Comparison of ENCODE assay signal across 38 cellular contexts in the genomic region with DNA sequence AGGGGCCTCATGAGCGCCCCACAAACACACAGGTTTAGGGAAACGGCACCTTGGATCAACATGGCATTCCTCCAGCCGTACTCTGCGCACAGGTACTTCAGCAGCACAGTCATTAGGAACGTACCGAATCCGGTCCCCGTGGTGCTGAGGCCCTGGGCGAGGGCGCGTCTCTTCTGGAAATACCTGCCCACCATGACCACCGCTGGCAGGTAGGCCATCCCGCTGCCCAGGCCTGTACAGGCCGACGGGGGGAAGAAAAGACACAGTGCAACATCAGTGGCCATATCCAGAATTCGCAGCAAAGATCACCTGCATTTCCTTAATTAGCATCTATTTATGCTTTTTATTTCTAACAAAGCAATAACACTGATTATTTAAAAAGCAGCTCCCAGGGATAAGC. TPM values are rescaled to one million over a fixed set of nuclear protein-coding genes. Genes with fewer than 3 reads are reported as not detected.
"Had no signal": no experiment of that assay in that cellular context is flagged by ENCODE, and none has a peak within 500 bp of the region (broad histone marks: within the 10 kb centered on the region; RNA-seq: fewer than 3 reads in every experiment).

No MANE protein-coding gene starts in this region.

- H3K27me3 Mint-ChIP-seq: activated naive CD4-positive, alpha-beta T cell treated with anti-CD3 and anti-CD28 coated beads, Interleukin-2, amount 50 U/mL, for 24 hours; activated naive CD8-positive, alpha-beta T cell treated with anti-CD3 and anti-CD28 coated beads for 36 hours; activated naive CD8-positive, alpha-beta T cell treated with anti-CD3 and anti-CD28 coated beads, Interleukin-2, amount 10 ng/mL, durations not matched to agents 7 days and 5 days; activated naive CD8-positive, alpha-beta T cell treated with anti-CD3 and anti-CD28 coated beads, Interleukin-2, amount 50 U/mL, for 24 hours; brain had no signal

- H3K9me3 ChIP-seq: adrenal gland, ascending aorta, body of pancreas, breast epithelium had no signal

- H3K4me1 ChIP-seq: adrenal gland, ascending aorta, body of pancreas, breast epithelium had no signal

- ATAC-seq: activated naive CD4-positive, alpha-beta T cell treated with anti-CD3 and anti-CD28 coated beads, Interleukin-2, amount 50 U/mL, for 72 hours; activated naive CD8-positive, alpha-beta T cell treated with anti-CD3 and anti-CD28 coated beads, Interleukin-2, amount 50 U/mL, for 24 hours; activated T-cell treated with anti-CD3 and anti-CD28 coated beads, Interleukin-2, amount 50 U/mL, for 4 hours; activated T-cell treated with anti-CD3 and anti-CD28 coated beads, Interleukin-2, amount 50 U/mL, for 72 hours; activated T-helper 17 cell treated with anti-CD3 and anti-CD28 coated beads, Interleukin-2, amount 50 U/mL, for 72 hours; body of pancreas had no signal

- H3K4me3 ChIP-seq: adrenal gland, ascending aorta, body of pancreas, breast epithelium, cardiac muscle cell had no signal

- H3K9me3 Mint-ChIP-seq: activated naive CD4-positive, alpha-beta T cell treated with anti-CD3 and anti-CD28 coated beads for 36 hours; activated naive CD4-positive, alpha-beta T cell treated with anti-CD3 and anti-CD28 coated beads, Interleukin-2, amount 10 ng/mL, durations not matched to agents 7 days and 5 days; activated naive CD4-positive, alpha-beta T cell treated with anti-CD3 and anti-CD28 coated beads, Interleukin-2, amount 50 U/mL, for 24 hours; activated naive CD4-positive, alpha-beta T cell treated with anti-CD3 and anti-CD28 coated beads, Interleukin-2, amount 50 U/mL, for 72 hours; activated naive CD8-positive, alpha-beta T cell treated with anti-CD3 and anti-CD28 coated beads for 36 hours; activated naive CD8-positive, alpha-beta T cell treated with anti-CD3 and anti-CD28 coated beads, Interleukin-2, amount 50 U/mL, for 24 hours; activated T-cell treated with anti-CD3 and anti-CD28 coated beads, Interleukin-2, amount 50 U/mL, for 24 hours; activated T-cell treated with anti-CD3 and anti-CD28 coated beads, Interleukin-2, amount 50 U/mL, for 4 hours; activated T-cell treated with anti-CD3 and anti-CD28 coated beads, Interleukin-2, amount 50 U/mL, for 72 hours; activated T-helper 1 cell treated with anti-CD3 and anti-CD28 coated beads, Interleukin-12 subunit alpha, Interleukin-12 subunit beta, Interleukin-2, Interleukin-4 antibody, amounts not matched to agents 30 ng/mL and 10 ng/mL and 1 ng/mL, durations not matched to agents 14 hours and 24 hours and 36 hours; activated T-helper 17 cell treated with anti-CD3 and anti-CD28 coated beads, Interleukin-2, amount 50 U/mL, for 72 hours; activated T-helper 2 cell treated with anti-CD3 and anti-CD28 coated beads, Interferon-gamma antibody, Interleukin-2, Interleukin-4, amounts not matched to agents 10 μg/mL and 5 μg/mL and 100 μg/mL, durations not matched to agents 14 hours and 24 hours and 36 hours; central memory CD8-positive, alpha-beta T cell had no signal

- H3K36me3 ChIP-seq: brain microvascular endothelial cell, breast epithelium, cardiac muscle cell had no signal

- DNase-seq: activated effector memory CD4-positive, alpha-beta T cell treated with anti-CD3 and anti-CD28 coated beads, Interleukin-2, amount 50 U/mL, for 16 hours; activated effector memory CD4-positive, alpha-beta T cell treated with Interleukin-2 at 50 U/mL for 16 hours; activated gamma-delta T cell; activated gamma-delta T cell treated with Interleukin-2 at 50 U/mL for 16 hours; activated naive CD4-positive, alpha-beta T cell; activated naive CD4-positive, alpha-beta T cell treated with anti-CD3 and anti-CD28 coated beads for 36 hours; activated naive CD4-positive, alpha-beta T cell treated with anti-CD3 and anti-CD28 coated beads, Interleukin-2, amount 10 ng/mL, durations not matched to agents 7 days and 5 days; activated naive CD4-positive, alpha-beta T cell treated with anti-CD3 and anti-CD28 coated beads, Interleukin-2, amount 50 U/mL, for 16 hours; activated naive CD4-positive, alpha-beta T cell treated with Interleukin-2 at 50 U/mL for 16 hours; activated naive CD8-positive, alpha-beta T cell treated with anti-CD3 and anti-CD28 coated beads for 36 hours; activated naive CD8-positive, alpha-beta T cell treated with anti-CD3 and anti-CD28 coated beads, Interleukin-2, amount 10 ng/mL, durations not matched to agents 7 days and 5 days; activated naive CD8-positive, alpha-beta T cell treated with anti-CD3 and anti-CD28 coated beads, Interleukin-2, amount 50 U/mL, for 24 hours; activated T-cell treated with anti-CD3 and anti-CD28 coated beads, Interleukin-2, amount 50 U/mL, for 1 hour; activated T-cell treated with anti-CD3 and anti-CD28 coated beads, Interleukin-2, amount 50 U/mL, for 24 hours; activated T-cell treated with anti-CD3 and anti-CD28 coated beads, Interleukin-2, amount 50 U/mL, for 4 hours; activated T-cell treated with anti-CD3 and anti-CD28 coated beads, Interleukin-2, amount 50 U/mL, for 48 hours; activated T-cell treated with anti-CD3 and anti-CD28 coated beads, Interleukin-2, amount 50 U/mL, for 72 hours; adrenal gland; amniotic stem cell; amygdala; anterior cingulate cortex; aorta; body of pancreas; brain microvascular endothelial cell; caudate nucleus; central memory CD4-positive, alpha-beta T cell; cerebellar nuclear complex had no signal

- H3K36me3 Mint-ChIP-seq: activated naive CD4-positive, alpha-beta T cell treated with anti-CD3 and anti-CD28 coated beads, Interleukin-2, amount 10 ng/mL, durations not matched to agents 7 days and 5 days; activated naive CD4-positive, alpha-beta T cell treated with anti-CD3 and anti-CD28 coated beads, Interleukin-2, amount 50 U/mL, for 24 hours; activated naive CD4-positive, alpha-beta T cell treated with anti-CD3 and anti-CD28 coated beads, Interleukin-2, amount 50 U/mL, for 72 hours; activated naive CD8-positive, alpha-beta T cell treated with anti-CD3 and anti-CD28 coated beads, Interleukin-2, amount 10 ng/mL, durations not matched to agents 7 days and 5 days had no signal

- H3K27ac Mint-ChIP-seq: activated naive CD4-positive, alpha-beta T cell treated with anti-CD3 and anti-CD28 coated beads for 36 hours; activated naive CD4-positive, alpha-beta T cell treated with anti-CD3 and anti-CD28 coated beads, Interleukin-2, amount 10 ng/mL, durations not matched to agents 7 days and 5 days; activated naive CD4-positive, alpha-beta T cell treated with anti-CD3 and anti-CD28 coated beads, Interleukin-2, amount 50 U/mL, for 24 hours; activated naive CD4-positive, alpha-beta T cell treated with anti-CD3 and anti-CD28 coated beads, Interleukin-2, amount 50 U/mL, for 72 hours; activated naive CD8-positive, alpha-beta T cell; activated naive CD8-positive, alpha-beta T cell treated with anti-CD3 and anti-CD28 coated beads for 36 hours; activated naive CD8-positive, alpha-beta T cell treated with anti-CD3 and anti-CD28 coated beads, Interleukin-2, amount 10 ng/mL, durations not matched to agents 7 days and 5 days; activated naive CD8-positive, alpha-beta T cell treated with anti-CD3 and anti-CD28 coated beads, Interleukin-2, amount 50 U/mL, for 24 hours; activated T-cell treated with anti-CD3 and anti-CD28 coated beads, Interleukin-2, amount 50 U/mL, for 24 hours; activated T-cell treated with anti-CD3 and anti-CD28 coated beads, Interleukin-2, amount 50 U/mL, for 72 hours; activated T-helper 1 cell treated with anti-CD3 and anti-CD28 coated beads, Interleukin-12 subunit alpha, Interleukin-12 subunit beta, Interleukin-2, Interleukin-4 antibody, amounts not matched to agents 30 ng/mL and 10 ng/mL and 1 ng/mL, durations not matched to agents 14 hours and 24 hours and 36 hours; activated T-helper 17 cell treated with anti-CD3 and anti-CD28 coated beads, Interleukin-2, amount 50 U/mL, for 72 hours; activated T-helper 2 cell treated with anti-CD3 and anti-CD28 coated beads, Interferon-gamma antibody, Interleukin-2, Interleukin-4, amounts not matched to agents 10 μg/mL and 5 μg/mL and 100 μg/mL, durations not matched to agents 14 hours and 24 hours and 36 hours; brain had no signal

- H3K27ac ChIP-seq: adrenal gland, ascending aorta, body of pancreas, brain microvascular endothelial cell, breast epithelium, cardiac muscle cell had no signal

- H3K4me1 Mint-ChIP-seq: activated naive CD4-positive, alpha-beta T cell treated with anti-CD3 and anti-CD28 coated beads, Interleukin-2, amount 10 ng/mL, durations not matched to agents 7 days and 5 days; activated naive CD8-positive, alpha-beta T cell treated with anti-CD3 and anti-CD28 coated beads, Interleukin-2, amount 10 ng/mL, durations not matched to agents 7 days and 5 days; activated T-helper 17 cell treated with anti-CD3 and anti-CD28 coated beads, Interleukin-2, amount 50 U/mL, for 72 hours; brain; central memory CD8-positive, alpha-beta T cell had no signal

- H3K4me3 Mint-ChIP-seq: activated naive CD4-positive, alpha-beta T cell treated with anti-CD3 and anti-CD28 coated beads for 36 hours; activated naive CD4-positive, alpha-beta T cell treated with anti-CD3 and anti-CD28 coated beads, Interleukin-2, amount 10 ng/mL, durations not matched to agents 7 days and 5 days; activated naive CD4-positive, alpha-beta T cell treated with anti-CD3 and anti-CD28 coated beads, Interleukin-2, amount 50 U/mL, for 24 hours; activated naive CD8-positive, alpha-beta T cell; activated naive CD8-positive, alpha-beta T cell treated with anti-CD3 and anti-CD28 coated beads for 36 hours; activated naive CD8-positive, alpha-beta T cell treated with anti-CD3 and anti-CD28 coated beads, Interleukin-2, amount 10 ng/mL, durations not matched to agents 7 days and 5 days; activated naive CD8-positive, alpha-beta T cell treated with anti-CD3 and anti-CD28 coated beads, Interleukin-2, amount 50 U/mL, for 24 hours; activated T-cell treated with anti-CD3 and anti-CD28 coated beads, Interleukin-2, amount 50 U/mL, for 24 hours; activated T-cell treated with anti-CD3 and anti-CD28 coated beads, Interleukin-2, amount 50 U/mL, for 4 hours; activated T-cell treated with anti-CD3 and anti-CD28 coated beads, Interleukin-2, amount 50 U/mL, for 72 hours; activated T-helper 1 cell treated with anti-CD3 and anti-CD28 coated beads, Interleukin-12 subunit alpha, Interleukin-12 subunit beta, Interleukin-2, Interleukin-4 antibody, amounts not matched to agents 30 ng/mL and 10 ng/mL and 1 ng/mL, durations not matched to agents 14 hours and 24 hours and 36 hours; activated T-helper 17 cell treated with anti-CD3 and anti-CD28 coated beads, Interleukin-2, amount 50 U/mL, for 72 hours; brain; central memory CD8-positive, alpha-beta T cell had no signal

- H3K27me3 ChIP-seq: adrenal gland, ascending aorta, body of pancreas, brain microvascular endothelial cell, breast epithelium, cardiac muscle cell had no signal

RNA-seq across cellular contexts. Expression of gene SLC16A14, which starts 22.2 kb away (rescaled TPM):
- total RNA-seq: activated T-helper 17 cell treated with anti-CD3 and anti-CD28 coated beads, Interleukin-2, amount 50 U/mL, for 72 hours had no signal
